1 cellular context compared by ENCODE assay signal in the genomic region with DNA sequence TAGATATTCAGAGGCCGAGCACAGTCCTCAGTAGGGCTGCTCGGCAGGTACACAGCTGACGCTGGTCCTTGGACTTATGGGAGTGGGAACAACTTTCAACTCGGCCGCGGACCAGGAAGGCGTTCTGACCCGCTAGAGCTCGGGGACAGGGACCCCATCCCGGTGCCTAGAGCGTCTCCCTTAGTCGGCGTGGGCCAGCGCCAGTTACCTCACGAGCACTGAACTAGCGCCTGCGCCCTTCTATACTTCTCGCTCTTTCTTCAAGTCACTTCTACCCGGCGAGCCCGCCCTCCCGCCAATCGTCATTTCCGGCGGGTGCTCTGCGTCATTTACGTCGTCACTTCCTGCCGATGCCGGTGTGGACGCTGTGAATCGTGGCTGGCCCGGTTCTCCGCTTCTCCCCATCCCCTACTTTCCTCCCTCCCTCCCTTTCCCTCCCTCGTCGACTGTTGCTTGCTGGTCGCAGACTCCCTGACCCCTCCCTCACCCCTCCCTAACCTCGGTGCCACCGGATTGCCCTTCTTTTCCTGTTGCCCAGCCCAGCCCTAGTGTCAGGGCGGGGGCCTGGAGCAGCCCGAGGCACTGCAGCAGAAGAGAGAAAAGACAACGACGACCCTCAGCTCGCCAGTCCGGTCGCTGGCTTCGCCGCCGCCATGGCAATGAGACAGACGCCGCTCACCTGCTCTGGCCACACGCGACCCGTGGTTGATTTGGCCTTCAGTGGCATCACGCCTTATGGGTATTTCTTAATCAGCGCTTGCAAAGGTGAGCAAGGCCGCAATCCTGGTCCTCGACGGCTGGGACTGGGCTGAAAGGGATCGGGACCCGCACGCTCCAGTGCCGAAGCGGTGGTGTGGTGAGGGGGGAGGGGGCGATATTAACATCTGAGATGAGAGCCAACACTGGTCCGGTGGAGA.
TF ChIP-seq lines count a peak whose summit lies in the region.

STRAP (plus strand) TSS at position 333 of the 917 bp plus-strand sequence; CDS start at position 654, 321 bp downstream.

TF ChIP-seq in HEK293, 187 proteins besides CTCF, POLR2A, EP300 and RAD21 (continued from another document):
- TF ChIP-seq ZNF280D (tag by site-specific recombination; IDR thresholded peaks at IDR 0.05), result no peak
- peak; percentile 89 for TF ChIP-seq PRDM1 (tag by site-specific recombination; IDR thresholded peaks at IDR 0.05)
- TF ChIP-seq ZNF341 (tag by site-specific recombination; IDR thresholded peaks at IDR 0.05; ENCODE audit: low read depth), result peak; percentile 82
- no peak for TF ChIP-seq BCL11B (tag by site-specific recombination; IDR thresholded peaks at IDR 0.05; ENCODE audit: low read depth)
- TF ChIP-seq HOXD13 (CRISPR knock-in tag; IDR thresholded peaks at IDR 0.05; ENCODE audit: borderline replicate concordance), result no peak
- TF ChIP-seq SP3 (tag by site-specific recombination; IDR thresholded peaks at IDR 0.05), result peak; percentile 81
- TF ChIP-seq, protein P1, sequence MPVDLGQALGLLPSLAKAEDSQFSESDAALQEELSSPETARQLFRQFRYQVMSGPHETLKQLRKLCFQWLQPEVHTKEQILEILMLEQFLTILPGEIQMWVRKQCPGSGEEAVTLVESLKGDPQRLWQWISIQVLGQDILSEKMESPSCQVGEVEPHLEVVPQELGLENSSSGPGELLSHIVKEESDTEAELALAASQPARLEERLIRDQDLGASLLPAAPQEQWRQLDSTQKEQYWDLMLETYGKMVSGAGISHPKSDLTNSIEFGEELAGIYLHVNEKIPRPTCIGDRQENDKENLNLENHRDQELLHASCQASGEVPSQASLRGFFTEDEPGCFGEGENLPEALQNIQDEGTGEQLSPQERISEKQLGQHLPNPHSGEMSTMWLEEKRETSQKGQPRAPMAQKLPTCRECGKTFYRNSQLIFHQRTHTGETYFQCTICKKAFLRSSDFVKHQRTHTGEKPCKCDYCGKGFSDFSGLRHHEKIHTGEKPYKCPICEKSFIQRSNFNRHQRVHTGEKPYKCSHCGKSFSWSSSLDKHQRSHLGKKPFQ (tag by site-specific recombination; IDR thresholded peaks at IDR 0.05), result no peak
- TF ChIP-seq ZBTB21 (tag by site-specific recombination; IDR thresholded peaks at IDR 0.05), result peak; percentile 99
- TF ChIP-seq, protein P2, sequence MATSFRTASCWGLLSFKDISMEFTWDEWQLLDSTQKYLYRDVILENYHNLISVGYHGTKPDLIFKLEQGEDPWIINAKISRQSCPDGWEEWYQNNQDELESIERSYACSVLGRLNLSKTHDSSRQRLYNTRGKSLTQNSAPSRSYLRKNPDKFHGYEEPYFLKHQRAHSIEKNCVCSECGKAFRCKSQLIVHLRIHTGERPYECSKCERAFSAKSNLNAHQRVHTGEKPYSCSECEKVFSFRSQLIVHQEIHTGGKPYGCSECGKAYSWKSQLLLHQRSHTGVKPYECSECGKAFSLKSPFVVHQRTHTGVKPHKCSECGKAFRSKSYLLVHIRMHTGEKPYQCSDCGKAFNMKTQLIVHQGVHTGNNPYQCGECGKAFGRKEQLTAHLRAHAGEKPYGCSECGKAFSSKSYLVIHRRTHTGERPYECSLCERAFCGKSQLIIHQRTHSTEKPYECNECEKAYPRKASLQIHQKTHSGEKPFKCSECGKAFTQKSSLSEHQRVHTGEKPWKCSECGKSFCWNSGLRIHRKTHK (tag by site-specific recombination; IDR thresholded peaks at IDR 0.05), result no peak
- no peak for TF ChIP-seq SETDB1 (IDR thresholded peaks at IDR 0.05; ENCODE audit: insufficient read length, low read length)
- TF ChIP-seq KLF9 (tag by site-specific recombination; IDR thresholded peaks at IDR 0.05; ENCODE audit: low read depth), result no peak
- TF ChIP-seq ZNF610 (tag by site-specific recombination; IDR thresholded peaks at IDR 0.05; ENCODE audit: borderline replicate concordance), result peak; percentile 50; the same call in 1 of the 2 replicates
- no peak for TF ChIP-seq ZNF157 (tag by site-specific recombination; IDR thresholded peaks at IDR 0.05)
- TF ChIP-seq ZNF16 (tag by site-specific recombination; IDR thresholded peaks at IDR 0.05; ENCODE audit: low read depth), result no peak
- TF ChIP-seq, protein P3, sequence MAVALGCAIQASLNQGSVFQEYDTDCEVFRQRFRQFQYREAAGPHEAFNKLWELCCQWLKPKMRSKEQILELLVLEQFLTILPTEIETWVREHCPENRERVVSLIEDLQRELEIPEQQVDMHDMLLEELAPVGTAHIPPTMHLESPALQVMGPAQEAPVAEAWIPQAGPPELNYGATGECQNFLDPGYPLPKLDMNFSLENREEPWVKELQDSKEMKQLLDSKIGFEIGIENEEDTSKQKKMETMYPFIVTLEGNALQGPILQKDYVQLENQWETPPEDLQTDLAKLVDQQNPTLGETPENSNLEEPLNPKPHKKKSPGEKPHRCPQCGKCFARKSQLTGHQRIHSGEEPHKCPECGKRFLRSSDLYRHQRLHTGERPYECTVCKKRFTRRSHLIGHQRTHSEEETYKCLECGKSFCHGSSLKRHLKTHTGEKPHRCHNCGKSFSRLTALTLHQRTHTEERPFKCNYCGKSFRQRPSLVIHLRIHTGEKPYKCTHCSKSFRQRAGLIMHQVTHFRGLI (tag by site-specific recombination; IDR thresholded peaks at IDR 0.05), result peak; percentile 33; the same call in 1 of the 2 replicates
- peak; percentile 52; the same call in 1 of the 2 replicates for TF ChIP-seq ZNF561 (tag by site-specific recombination; IDR thresholded peaks at IDR 0.05; ENCODE audit: borderline replicate concordance)
- TF ChIP-seq, protein P4, sequence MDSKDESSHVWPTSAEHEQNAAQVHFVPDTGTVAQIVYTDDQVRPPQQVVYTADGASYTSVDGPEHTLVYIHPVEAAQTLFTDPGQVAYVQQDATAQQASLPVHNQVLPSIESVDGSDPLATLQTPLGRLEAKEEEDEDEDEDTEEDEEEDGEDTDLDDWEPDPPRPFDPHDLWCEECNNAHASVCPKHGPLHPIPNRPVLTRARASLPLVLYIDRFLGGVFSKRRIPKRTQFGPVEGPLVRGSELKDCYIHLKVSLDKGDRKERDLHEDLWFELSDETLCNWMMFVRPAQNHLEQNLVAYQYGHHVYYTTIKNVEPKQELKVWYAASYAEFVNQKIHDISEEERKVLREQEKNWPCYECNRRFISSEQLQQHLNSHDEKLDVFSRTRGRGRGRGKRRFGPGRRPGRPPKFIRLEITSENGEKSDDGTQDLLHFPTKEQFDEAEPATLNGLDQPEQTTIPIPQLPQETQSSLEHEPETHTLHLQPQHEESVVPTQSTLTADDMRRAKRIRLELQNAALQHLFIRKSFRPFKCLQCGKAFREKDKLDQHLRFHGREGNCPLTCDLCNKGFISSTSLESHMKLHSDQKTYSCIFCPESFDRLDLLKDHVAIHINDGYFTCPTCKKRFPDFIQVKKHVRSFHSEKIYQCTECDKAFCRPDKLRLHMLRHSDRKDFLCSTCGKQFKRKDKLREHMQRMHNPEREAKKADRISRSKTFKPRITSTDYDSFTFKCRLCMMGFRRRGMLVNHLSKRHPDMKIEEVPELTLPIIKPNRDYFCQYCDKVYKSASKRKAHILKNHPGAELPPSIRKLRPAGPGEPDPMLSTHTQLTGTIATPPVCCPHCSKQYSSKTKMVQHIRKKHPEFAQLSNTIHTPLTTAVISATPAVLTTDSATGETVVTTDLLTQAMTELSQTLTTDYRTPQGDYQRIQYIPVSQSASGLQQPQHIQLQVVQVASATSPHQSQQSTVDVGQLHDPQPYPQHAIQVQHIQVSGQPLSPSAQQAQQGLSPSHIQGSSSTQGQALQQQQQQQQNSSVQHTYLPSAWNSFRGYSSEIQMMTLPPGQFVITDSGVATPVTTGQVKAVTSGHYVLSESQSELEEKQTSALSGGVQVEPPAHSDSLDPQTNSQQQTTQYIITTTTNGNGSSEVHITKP (tag by site-specific recombination; IDR thresholded peaks at IDR 0.05), result no peak
- TF ChIP-seq ZNF488 (tag by site-specific recombination; IDR thresholded peaks at IDR 0.05), result no peak
- no peak for TF ChIP-seq REPIN1 (tag by site-specific recombination; IDR thresholded peaks at IDR 0.05; ENCODE audit: low read depth)
- TF ChIP-seq ZNF112 (tag by site-specific recombination; IDR thresholded peaks at IDR 0.05), result no peak
- TF ChIP-seq ZNF280C (tag by site-specific recombination; IDR thresholded peaks at IDR 0.05), result no peak
- peak; percentile 90 for TF ChIP-seq ZNF394 (tag by site-specific recombination; IDR thresholded peaks at IDR 0.05; ENCODE audit: borderline replicate concordance)
- no peak for TF ChIP-seq ZNF433 (tag by site-specific recombination; IDR thresholded peaks at IDR 0.05; ENCODE audit: low read depth)
- TF ChIP-seq ZNF175 (tag by site-specific recombination; IDR thresholded peaks at IDR 0.05), result no peak
- TF ChIP-seq ZNF677 (tag by site-specific recombination; IDR thresholded peaks at IDR 0.05), result no peak
- no peak for TF ChIP-seq ZNF776 (tag by site-specific recombination; IDR thresholded peaks at IDR 0.05; ENCODE audit: borderline replicate concordance)
- TF ChIP-seq ZNF585B (tag by site-specific recombination; IDR thresholded peaks at IDR 0.05), result no peak
- TF ChIP-seq YY1 (tag by site-specific recombination; IDR thresholded peaks at IDR 0.05), result no peak; the same call in 1 of the 2 replicates
- TF ChIP-seq ZFP37 (tag by site-specific recombination; IDR thresholded peaks at IDR 0.05), result peak; percentile 66
